8 cellular contexts compared by ENCODE assay signal in the genomic region with DNA sequence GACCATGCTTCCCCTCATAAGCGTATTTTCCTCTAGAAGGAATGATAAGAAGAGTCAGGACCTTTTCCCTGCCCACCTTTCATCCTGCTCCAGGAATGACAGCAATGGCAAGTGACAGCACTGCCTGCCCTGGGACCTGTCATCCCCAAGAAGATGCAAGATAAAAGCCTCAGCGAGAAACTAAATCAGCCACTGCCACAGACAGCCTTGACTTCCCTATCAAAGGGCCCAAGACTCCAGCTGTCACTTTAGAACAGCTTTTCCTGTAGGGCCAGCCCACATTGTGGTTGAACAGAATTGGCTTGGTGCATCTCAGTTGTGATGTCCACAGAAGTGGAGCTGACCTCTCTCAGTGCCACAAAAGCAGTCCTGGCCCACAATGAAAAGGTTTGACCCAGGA. TPM values are rescaled to one million over a fixed set of nuclear protein-coding genes. Genes with fewer than 3 reads are reported as not detected.
DNase-seq lines count a peak whose midpoint lies in the region; ATAC-seq and TF ChIP-seq lines count a peak whose summit lies in the region.

No MANE protein-coding gene starts in this region.

- H3K27ac ChIP-seq in Peyer's patch (peak overlapping the region; percentile 94 to 96 (median 96)), esophagus muscularis mucosa (replicated peaks in 1 of 4) (peak overlapping the region in 3 of 4 donors; percentile 89 to 95 (median 95)), uterus (peak overlapping the region in 1 of 2 donors; percentile 91)

- no peak for TF ChIP-seq CTCF in GM20000 (IDR thresholded peaks at IDR 0.05; ENCODE audit: extremely low read depth, missing control alignments)
- no peak for TF ChIP-seq CTCF in Peyer's patch (IDR thresholded peaks at IDR 0.05)
- TF ChIP-seq CTCF in esophagus muscularis mucosa (IDR thresholded peaks at IDR 0.05): no peak
- no peak for TF ChIP-seq CTCF in uterus (IDR thresholded peaks at IDR 0.05)

- intact Hi-C loops in esophagus muscularis mucosa (cut with DNase I) (loop anchor here (5.0 kb wide), 3 partner anchors 50 to 75 kb away; partner anchors contain the start of gene FAM32A), uterus (cut with DNase I; ENCODE audit: low total_unique reads) (loop anchor here (5.0 kb wide), 1 partner anchor 70 kb away; no protein-coding TSS in a partner anchor)

- H3K27me3 ChIP-seq in Peyer's patch (no peaks in the 10 kb centered on the region), esophagus muscularis mucosa (no peaks in the 10 kb centered on the region), uterus (no peaks in the 10 kb centered on the region)

- no peak for ATAC-seq in HG03354 (IDR thresholded peaks at IDR 0.05; ENCODE audit: poor library complexity, severe bottlenecking, unreplicated experiment)

- DNase-seq in GM20000 (ENCODE audit: low spot score) (peak; percentile 1), Peyer's patch (no peak), esophagus muscularis mucosa (ENCODE audit: extremely low spot score) (no peak), skeletal muscle cell (ENCODE audit: low read depth) (no peak), SHP77 treated with DMSO at 0.1 percent for 48 hours (lab: John Stamatoyannopoulos, UW) (no peak), uterus (no peak), NCI-H2227 (lab: John Stamatoyannopoulos, UW; ENCODE audit: unreplicated experiment) (no peak)

- WGBS in esophagus muscularis mucosa: 56% methylated on average over 1 of the region's 2 CpGs

- no peaks in the 10 kb centered on the region for H3K9me3 ChIP-seq in Peyer's patch
- H3K9me3 ChIP-seq in esophagus muscularis mucosa: no peaks in the 10 kb centered on the region
- no peaks in the 10 kb centered on the region for H3K9me3 ChIP-seq in uterus

- TF ChIP-seq EP300 in esophagus muscularis mucosa (IDR thresholded peaks at IDR 0.05): no peak

- H3K4me1 ChIP-seq in Peyer's patch: peaks cover 4 to 60% (median 21%) of the 10 kb centered on the region in 4 donors
- H3K4me1 ChIP-seq in esophagus muscularis mucosa: peaks cover 23 to 57% (median 54%) of the 10 kb centered on the region in 4 donors
- peaks cover 7 to 19% of the 10 kb centered on the region in 2 donors for H3K4me1 ChIP-seq in uterus

- TF ChIP-seq POLR2A in Peyer's patch (IDR thresholded peaks at IDR 0.05): no peak
- no peak for TF ChIP-seq POLR2A in esophagus muscularis mucosa (IDR thresholded peaks at IDR 0.05; ENCODE audit: low read depth)
- no peak for TF ChIP-seq POLR2A in uterus (IDR thresholded peaks at IDR 0.05)

- H3K4me3 ChIP-seq in Peyer's patch: peak overlapping the region in 3 of 4 donors; percentile 89 to 94 (median 94)
- peak overlapping the region; percentile 79 to 94 (median 86) for H3K4me3 ChIP-seq in esophagus muscularis mucosa
- H3K4me3 ChIP-seq in skeletal muscle cell (ENCODE audit: low read depth, low read length): peak overlapping the region; percentile 94
- peak overlapping the region in 1 of 2 donors; percentile 76 for H3K4me3 ChIP-seq in uterus

- H3K36me3 ChIP-seq in Peyer's patch (peaks cover 0 to 11% (median 0%) of the 10 kb centered on the region in 3 donors), esophagus muscularis mucosa (peaks cover 0 to 13% (median 4%) of the 10 kb centered on the region in 4 donors), uterus (no peaks in the 10 kb centered on the region)

RNA-seq across cellular contexts. Expression of gene RAB8A, which starts 1.1 kb away (rescaled TPM):
- total RNA-seq in Peyer's patch: 100 to 1,000 TPM in 2 of 4 donors, 10 to 100 TPM in 2; 53.6 to 138 (median 113) TPM
- total RNA-seq in esophagus muscularis mucosa: 10 to 100 TPM; 37.9 to 56.4 (median 42.9) TPM
- total RNA-seq in uterus: 10 to 100 TPM; 13.3 to 67.4 (median 40.7) TPM

RNA-seq across cellular contexts. Expression of gene HSH2D, which starts 30.7 kb away (rescaled TPM):
- total RNA-seq in Peyer's patch: 100 to 1,000 TPM in 1 of 4 donors, 10 to 100 TPM in 3; 28.0 to 111 (median 58.8) TPM
- total RNA-seq in esophagus muscularis mucosa: under 1 TPM in 3 of 4 donors, not detected in 1; 0.52 to 0.83 (median 0.75) TPM
- total RNA-seq in uterus: 1 to 10 TPM in 3 of 4 donors, not detected in 1; 1.4 to 3.1 (median 2.4) TPM

RNA-seq across cellular contexts. Expression of gene TPM4, which starts 36.5 kb away (rescaled TPM):
- 100 to 1,000 TPM; 125 to 423 (median 139) TPM for total RNA-seq in Peyer's patch
- 100 to 1,000 TPM; 378 to 445 (median 414) TPM for total RNA-seq in esophagus muscularis mucosa
- total RNA-seq in uterus: 100 to 1,000 TPM; 423 to 862 (median 517) TPM

Comparison
In these comparisons a context has a peak if more than half of its experiments do, and no peak if none do; other contexts are left out.
1. RNA of gene HSH2D, which starts 30.7 kb away (total RNA-seq): 28.0 to 111 TPM in Peyer's patch; 1.4 to 3.1 TPM in uterus and 0.52 to 0.83 TPM in esophagus muscularis mucosa; every median in the first group is over 4 times any median in the second.